ENCODE assay signal across 1 cellular context in the genomic region with DNA sequence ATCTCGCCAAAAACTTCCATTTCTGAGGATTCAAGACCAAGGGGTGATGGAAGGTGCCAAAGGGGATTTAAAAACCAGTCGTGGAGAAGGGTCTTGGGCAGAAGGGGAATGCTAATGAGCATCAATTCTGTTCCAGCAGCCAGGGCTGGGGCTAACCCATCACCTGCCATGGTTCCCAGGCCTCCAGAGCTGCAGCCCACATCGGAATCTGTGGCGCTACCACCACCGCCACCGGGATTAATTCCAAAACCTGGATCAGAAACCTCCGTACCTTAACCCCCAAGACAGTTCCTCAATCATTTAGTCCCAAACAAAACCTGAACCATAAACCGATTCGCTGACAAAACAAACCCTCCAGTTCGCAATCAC.
TF ChIP-seq lines count a peak whose summit lies in the region.

No MANE protein-coding gene starts in this region.

TF ChIP-seq in GM12878, 131 proteins besides CTCF, POLR2A, EP300 and RAD21:
- TF ChIP-seq, protein P1, sequence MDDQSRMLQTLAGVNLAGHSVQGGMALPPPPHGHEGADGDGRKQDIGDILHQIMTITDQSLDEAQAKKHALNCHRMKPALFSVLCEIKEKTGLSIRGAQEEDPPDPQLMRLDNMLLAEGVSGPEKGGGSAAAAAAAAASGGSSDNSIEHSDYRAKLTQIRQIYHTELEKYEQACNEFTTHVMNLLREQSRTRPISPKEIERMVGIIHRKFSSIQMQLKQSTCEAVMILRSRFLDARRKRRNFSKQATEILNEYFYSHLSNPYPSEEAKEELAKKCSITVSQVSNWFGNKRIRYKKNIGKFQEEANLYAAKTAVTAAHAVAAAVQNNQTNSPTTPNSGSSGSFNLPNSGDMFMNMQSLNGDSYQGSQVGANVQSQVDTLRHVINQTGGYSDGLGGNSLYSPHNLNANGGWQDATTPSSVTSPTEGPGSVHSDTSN (IDR thresholded peaks at IDR 0.05; ENCODE audit: insufficient replicate concordance, low read depth, low read length) = no peak
- 0 out of 4 replicates have a peak, but pooled peaks of 1 of the 2 experiments have one; percentile 24 for TF ChIP-seq IKZF2 (IDR thresholded peaks at IDR 0.05)
TF ChIP-seq in GM12878: peak in this region for 1.
